Comparison of ENCODE assay signal across 10 cellular contexts in genomic region chr3:73605861-73606260, GRCh38. TPM values are rescaled to one million over a fixed set of nuclear protein-coding genes. Genes with fewer than 3 reads are reported as not detected.
"Had no signal": no experiment of that assay in that cellular context is flagged by ENCODE, and none has a peak within 500 bp of the region (broad histone marks: within the 10 kb centered on the region; RNA-seq: fewer than 3 reads in every experiment).

No MANE protein-coding gene starts in this region.

- H3K36me3 ChIP-seq: neutrophil had no signal

- H3K27me3 ChIP-seq: hepatocyte, neutrophil had no signal

- DNase-seq: activated CD4-positive, alpha-beta T cell treated with anti-CD3 and anti-CD28 coated beads, Interleukin-2, amount 10 ng/mL, durations not matched to agents 7 days and 5 days; activated naive CD8-positive, alpha-beta T cell treated with anti-CD3 and anti-CD28 coated beads for 36 hours; dermis blood vessel endothelial cell; islet precursor cell; naive thymus-derived CD4-positive, alpha-beta T cell; small intestine; stimulated activated naive CD8-positive, alpha-beta T cell treated with anti-CD3 and anti-CD28 coated beads, Interleukin-15, Interleukin-2, amounts not matched to agents 100 U/mL and 50 U/mL, for 24 hours had no signal

- H3K9me3 ChIP-seq: neutrophil had no signal

- H3K27ac ChIP-seq: epithelial cell of prostate, neutrophil had no signal

- H3K4me3 ChIP-seq: hepatocyte had no signal

- ATAC-seq: naive thymus-derived CD4-positive, alpha-beta T cell; stimulated activated naive CD8-positive, alpha-beta T cell treated with anti-CD3 and anti-CD28 coated beads, Interleukin-15, Interleukin-2, amounts not matched to agents 100 U/mL and 50 U/mL, for 24 hours had no signal

RNA-seq across cellular contexts. Expression of gene PDZRN3, which starts 18.9 kb away (rescaled TPM):
- total RNA-seq: activated CD4-positive, alpha-beta T cell treated with anti-CD3 and anti-CD28 coated beads, Interleukin-2, amount 10 ng/mL, durations not matched to agents 7 days and 5 days; activated naive CD8-positive, alpha-beta T cell treated with anti-CD3 and anti-CD28 coated beads for 36 hours; naive thymus-derived CD4-positive, alpha-beta T cell had no signal
